13 cellular contexts compared by ENCODE assay signal in genomic region chr3:189684317-189684716, GRCh38. TPM values are rescaled to one million over a fixed set of nuclear protein-coding genes. Genes with fewer than 3 reads are reported as not detected.
DNase-seq lines count a peak whose midpoint lies in the region; ATAC-seq, FAIRE-seq and TF ChIP-seq lines count a peak whose summit lies in the region.
"Had no signal": no experiment of that assay in that cellular context is flagged by ENCODE, and none has a peak within 500 bp of the region (broad histone marks: within the 10 kb centered on the region; RNA-seq: fewer than 3 reads in every experiment).

No MANE protein-coding gene starts in this region.

- peaks cover 0 to 2% of the 10 kb centered on the region in 2 donors for H3K9me3 Mint-ChIP-seq in activated T-cell treated with anti-CD3 and anti-CD28 coated beads, Interleukin-2, amount 50 U/mL, for 72 hours
- H3K9me3 Mint-ChIP-seq in activated T-cell treated with anti-CD3 and anti-CD28 coated beads, Interleukin-2, amount 50 U/mL, for 4 hours, result no peaks in the 10 kb centered on the region
- H3K9me3 Mint-ChIP-seq in activated T-helper 17 cell treated with anti-CD3 and anti-CD28 coated beads, Interleukin-2, amount 50 U/mL, for 72 hours, result peaks cover 4% of the 10 kb centered on the region
- H3K9me3 Mint-ChIP-seq: CD8-positive, alpha-beta memory T cell; GM23338 had no signal

- H3K36me3 Mint-ChIP-seq in activated T-cell treated with anti-CD3 and anti-CD28 coated beads, Interleukin-2, amount 50 U/mL, for 72 hours (ENCODE audit: insufficient read depth in 2 of 2), result peaks cover 0 to 2% of the 10 kb centered on the region in 2 donors
- H3K36me3 Mint-ChIP-seq in activated T-cell treated with anti-CD3 and anti-CD28 coated beads, Interleukin-2, amount 50 U/mL, for 4 hours (ENCODE audit: insufficient read depth), result no peaks in the 10 kb centered on the region
- no peaks in the 10 kb centered on the region for H3K36me3 Mint-ChIP-seq in activated T-helper 17 cell treated with anti-CD3 and anti-CD28 coated beads, Interleukin-2, amount 50 U/mL, for 72 hours (ENCODE audit: low read depth)
- H3K36me3 Mint-ChIP-seq: CD8-positive, alpha-beta memory T cell had no signal

- H3K4me3 Mint-ChIP-seq in activated T-cell treated with anti-CD3 and anti-CD28 coated beads, Interleukin-2, amount 50 U/mL, for 72 hours, result peak overlapping the region; percentile 4 to 31
- no peak overlapping the region for H3K4me3 Mint-ChIP-seq in activated T-cell treated with anti-CD3 and anti-CD28 coated beads, Interleukin-2, amount 50 U/mL, for 4 hours
- H3K4me3 Mint-ChIP-seq in activated T-helper 17 cell treated with anti-CD3 and anti-CD28 coated beads, Interleukin-2, amount 50 U/mL, for 72 hours, result no peak overlapping the region
- H3K4me3 Mint-ChIP-seq: CD8-positive, alpha-beta memory T cell; GM23338 had no signal

- H3K27ac Mint-ChIP-seq in activated T-cell treated with anti-CD3 and anti-CD28 coated beads, Interleukin-2, amount 50 U/mL, for 72 hours, result no peak overlapping the region
- no peak overlapping the region for H3K27ac Mint-ChIP-seq in activated T-helper 17 cell treated with anti-CD3 and anti-CD28 coated beads, Interleukin-2, amount 50 U/mL, for 72 hours
- H3K27ac Mint-ChIP-seq: CD8-positive, alpha-beta memory T cell; GM23338 had no signal

- H3K27me3 Mint-ChIP-seq in activated T-cell treated with anti-CD3 and anti-CD28 coated beads, Interleukin-2, amount 50 U/mL, for 72 hours (ENCODE audit: low read depth), result peaks cover 8% of the 10 kb centered on the region
- no peaks in the 10 kb centered on the region for H3K27me3 Mint-ChIP-seq in activated T-cell treated with anti-CD3 and anti-CD28 coated beads, Interleukin-2, amount 50 U/mL, for 4 hours (ENCODE audit: low read depth)
- peaks cover 5% of the 10 kb centered on the region for H3K27me3 Mint-ChIP-seq in activated T-helper 17 cell treated with anti-CD3 and anti-CD28 coated beads, Interleukin-2, amount 50 U/mL, for 72 hours

- no peak for FAIRE-seq in D721Med (lab: Jason Lieb, UNC)

- H3K4me1 Mint-ChIP-seq in activated T-cell treated with anti-CD3 and anti-CD28 coated beads, Interleukin-2, amount 50 U/mL, for 72 hours (ENCODE audit: low read depth), result peaks cover 38% of the 10 kb centered on the region
- H3K4me1 Mint-ChIP-seq in activated T-cell treated with anti-CD3 and anti-CD28 coated beads, Interleukin-2, amount 50 U/mL, for 4 hours (ENCODE audit: low read depth), result no peaks in the 10 kb centered on the region
- peaks cover 4% of the 10 kb centered on the region for H3K4me1 Mint-ChIP-seq in activated T-helper 17 cell treated with anti-CD3 and anti-CD28 coated beads, Interleukin-2, amount 50 U/mL, for 72 hours
- H3K4me1 Mint-ChIP-seq: CD8-positive, alpha-beta memory T cell; GM23338 had no signal

- ATAC-seq in activated CD4-positive, CD25-positive, alpha-beta regulatory T cell treated with anti-CD3 and anti-CD28 coated beads, Interleukin-2, amount 50 U/mL, for 24 hours, result peak; percentile 48
- ATAC-seq in activated T-cell treated with anti-CD3 and anti-CD28 coated beads, Interleukin-2, amount 50 U/mL, for 72 hours (replicated peaks in 1 of 2), result peak; percentile 64 to 66
- ATAC-seq in activated T-cell treated with anti-CD3 and anti-CD28 coated beads, Interleukin-2, amount 50 U/mL, for 4 hours, result no peak
- ATAC-seq in activated T-helper 17 cell treated with anti-CD3 and anti-CD28 coated beads, Interleukin-2, amount 50 U/mL, for 72 hours (replicated peaks), result peak; percentile 55
- ATAC-seq in HG03521 (IDR thresholded peaks at IDR 0.05; ENCODE audit: unreplicated experiment), result no peak
- ATAC-seq: GM23338 had no signal

- no peak for DNase-seq in activated CD4-positive, CD25-positive, alpha-beta regulatory T cell (lab: John Stamatoyannopoulos, UW)
- DNase-seq in activated T-cell treated with anti-CD3 and anti-CD28 coated beads, Interleukin-2, amount 50 U/mL, for 72 hours, result no peak
- DNase-seq in activated T-cell treated with anti-CD3 and anti-CD28 coated beads, Interleukin-2, amount 50 U/mL, for 4 hours, result no peak
- no peak for DNase-seq in D721Med (ENCODE audit: insufficient read length, low spot score)
- DNase-seq: 8988T; AML-193; Caco-2; CD8-positive, alpha-beta memory T cell; H7 had no signal

- no peak for TF ChIP-seq CTCF in D721Med (IDR thresholded peaks at IDR 0.05; ENCODE audit: insufficient read depth, missing control alignments)

RNA-seq across cellular contexts. Expression of gene TP63, which starts 53.1 kb away (rescaled TPM):
- total RNA-seq in activated T-cell treated with anti-CD3 and anti-CD28 coated beads, Interleukin-2, amount 50 U/mL, for 72 hours, result 1 to 10 TPM; 1.6 to 2.3 TPM
- total RNA-seq in activated T-cell treated with anti-CD3 and anti-CD28 coated beads, Interleukin-2, amount 50 U/mL, for 4 hours, result under 1 TPM in 1 of 3 donors, not detected in 2; 0.54 TPM
- total RNA-seq in activated T-helper 17 cell treated with anti-CD3 and anti-CD28 coated beads, Interleukin-2, amount 50 U/mL, for 72 hours, result under 1 TPM; 0.76 to 0.98 TPM
- total RNA-seq: GM23338, H7 had no signal

Comparison
In these comparisons a context has a peak if more than half of its experiments do, and no peak if none do; other contexts are left out.
1. ATAC-seq: peak in activated CD4-positive, CD25-positive, alpha-beta regulatory T cell treated with anti-CD3 and anti-CD28 coated beads, Interleukin-2, amount 50 U/mL, for 24 hours (2 of 2), activated T-cell treated with anti-CD3 and anti-CD28 coated beads, Interleukin-2, amount 50 U/mL, for 72 hours (2 of 2) and activated T-helper 17 cell treated with anti-CD3 and anti-CD28 coated beads, Interleukin-2, amount 50 U/mL, for 72 hours (single experiment); none in activated T-cell treated with anti-CD3 and anti-CD28 coated beads, Interleukin-2, amount 50 U/mL, for 4 hours (0 of 2) and HG03521 (single experiment).
2. H3K4me3 Mint-ChIP-seq: peak in activated T-cell treated with anti-CD3 and anti-CD28 coated beads, Interleukin-2, amount 50 U/mL, for 72 hours (2 of 2); none in activated T-cell treated with anti-CD3 and anti-CD28 coated beads, Interleukin-2, amount 50 U/mL, for 4 hours (single experiment) and activated T-helper 17 cell treated with anti-CD3 and anti-CD28 coated beads, Interleukin-2, amount 50 U/mL, for 72 hours (single experiment).